8 cellular contexts compared by ENCODE assay signal in genomic region chr3:182980204-182981037, GRCh38. TPM values are rescaled to one million over a fixed set of nuclear protein-coding genes. Genes with fewer than 3 reads are reported as not detected.
A peak's percentile ranks its signal among the peaks of the same experiment; 100 is the strongest.
DNase-seq lines count a peak whose midpoint lies in the region; FAIRE-seq and TF ChIP-seq lines count a peak whose summit lies in the region.

DCUN1D1 (minus strand) TSS chr3:182980538; CDS start chr3:182980489, 49 bp downstream.

- H2AK5ac ChIP-seq in H9 (ENCODE audit: insufficient read length, low read length): no peak within 1 kb of the TSS

- H4K8ac ChIP-seq in H9 (replicated peaks; ENCODE audit: insufficient read length, low read depth, low read length): no peak within 1 kb of the TSS

- H3K4me1 Mint-ChIP-seq in H9: peaks cover 25 to 33% of the 10 kb centered on the region in 2 experiments

- H2BK120ac ChIP-seq in H9 (ENCODE audit: low read depth, low read length, poor library complexity, severe bottlenecking): no peak within 1 kb of the TSS

- peaks cover 15% of the 10 kb centered on the region; the same call in 1 of the 2 replicates for H3K79me2 ChIP-seq in H9 (ENCODE audit: insufficient read depth, low read length)

- no peak within 1 kb of the TSS for H2BK5ac ChIP-seq in H9 (ENCODE audit: insufficient read length, low read length)

- no peaks in the 10 kb centered on the region for H3K23me2 ChIP-seq in H9 (ENCODE audit: insufficient read length, low read depth, low read length, poor library complexity, severe bottlenecking)

- peak within 1 kb of the TSS; percentile 81 for H3K9ac ChIP-seq in H9 (ENCODE audit: extremely low read depth, insufficient read length, low read length)

- H4K91ac ChIP-seq in H9 (ENCODE audit: insufficient read length, low read depth, low read length): no peak within 1 kb of the TSS

- no peaks in the 10 kb centered on the region for H3K9me3 Mint-ChIP-seq in H9

- peak; percentile 49 for DNase-seq in GF-D8 (lab: John Stamatoyannopoulos, UW)
- DNase-seq in H9: peak; percentile 86
- peak; percentile 93 for DNase-seq in MG63
- DNase-seq in SK-N-DZ (ENCODE audit: low spot score): peak; percentile 86
- peak; percentile 91 for DNase-seq in activated naive CD4-positive, alpha-beta T cell treated with Interleukin-2 at 50 U/mL for 16 hours
- DNase-seq in frontal cortex (ENCODE audit: low spot score in 2 of 2): peak; percentile 88 to 91

- no peaks in the 10 kb centered on the region for H3K79me1 ChIP-seq in H9 (ENCODE audit: insufficient read depth, low read depth, low read length, poor library complexity, severe bottlenecking)

- no peaks in the 10 kb centered on the region for H3K36me3 Mint-ChIP-seq in H9 (ENCODE audit: insufficient read depth in 1 of 3, low read depth in 3 of 3)

- no peak within 1 kb of the TSS for H2BK12ac ChIP-seq in H9 (ENCODE audit: insufficient read length, low read depth, low read length)

- peak within 1 kb of the TSS; percentile 65 for H3K4me2 ChIP-seq in H9 (ENCODE audit: insufficient read depth, insufficient read length, low read length)

- H3K4me1 ChIP-seq in H9 (ENCODE audit: insufficient read depth, low read length): peaks cover 4% of the 10 kb centered on the region; the same call in 1 of the 2 replicates
- H3K4me1 ChIP-seq in neutrophil (ENCODE audit: control insufficient read depth in 1 of 2, insufficient read depth in 1 of 2, low read depth in 1 of 2, low read length in 1 of 2): peaks cover 18% of the 10 kb centered on the region in 2 experiments

- no peak within 1 kb of the TSS for H4K5ac ChIP-seq in H9 (ENCODE audit: insufficient read length, low read depth, low read length)

- no peak within 1 kb of the TSS for H3K27ac ChIP-seq in H9 (ENCODE audit: insufficient read length, low read depth, low read length)
- H3K27ac ChIP-seq in neutrophil: peak within 1 kb of the TSS; percentile 93

- H3K18ac ChIP-seq in H9 (ENCODE audit: insufficient read length, low read depth, low read length): peak within 1 kb of the TSS; percentile 70

- H3K9me3 ChIP-seq in H9 (ENCODE audit: control insufficient read depth, low read depth, low read length) (no peaks in the 10 kb centered on the region), MG63 (no peaks in the 10 kb centered on the region), neutrophil (no peaks in the 10 kb centered on the region)

- peak within 1 kb of the TSS; percentile 74 for H3K14ac ChIP-seq in H9 (ENCODE audit: insufficient read depth, low read length)

- H3K36me3 ChIP-seq in MG63 (no peaks in the 10 kb centered on the region), neutrophil (no peaks in the 10 kb centered on the region)

- no peak within 1 kb of the TSS for H2AFZ ChIP-seq in H9 (ENCODE audit: low read length)

- no peak within 1 kb of the TSS for H3K23ac ChIP-seq in H9 (ENCODE audit: insufficient read length, low read depth, low read length)

- H3K4ac ChIP-seq in H9 (ENCODE audit: low read depth, low read length): no peak within 1 kb of the TSS

- peak within 1 kb of the TSS; percentile 56 to 96 (median 63) for H3K27ac Mint-ChIP-seq in H9

- no peak within 1 kb of the TSS for H2BK15ac ChIP-seq in H9 (ENCODE audit: low read depth, low read length)

- no peak within 1 kb of the TSS for H3T11ph ChIP-seq in H9 (ENCODE audit: low read length)

- H3K4me3 ChIP-seq in MG63 (peak within 1 kb of the TSS; percentile 91), neutrophil (ENCODE audit: low read depth in 1 of 2, low read length in 1 of 2) (peak within 1 kb of the TSS; percentile 87 to 92)

- no peaks in the 10 kb centered on the region for H3K27me3 Mint-ChIP-seq in H9 (ENCODE audit: low read depth)

- no peak within 1 kb of the TSS for H2BK20ac ChIP-seq in H9 (ENCODE audit: low read depth, low read length, poor library complexity, severe bottlenecking)

- H4K20me1 ChIP-seq in H9 (ENCODE audit: control insufficient read depth, insufficient read depth, insufficient read length): no peaks in the 10 kb centered on the region

- H3K4me3 Mint-ChIP-seq in H9: peak within 1 kb of the TSS; percentile 92 to 94

- TF ChIP-seq CTCF in H9 (conservative IDR thresholded peaks at IDR 0.05) (no peak), neutrophil (IDR thresholded peaks at IDR 0.05) (peak; percentile 16), subcutaneous adipose tissue (IDR thresholded peaks at IDR 0.05; ENCODE audit: low read depth) (no peak)

- no peak within 1 kb of the TSS for H3K56ac ChIP-seq in H9 (ENCODE audit: insufficient read length, low read depth, low read length)

- H3K27me3 ChIP-seq in H9 (ENCODE audit: insufficient read depth, low read length) (no peaks in the 10 kb centered on the region), MG63 (no peaks in the 10 kb centered on the region), neutrophil (no peaks in the 10 kb centered on the region)

- no peak for FAIRE-seq in frontal cortex (lab: Jason Lieb, UNC)

- no CpG with 5 or more reads among the region's 106 CpGs for WGBS in H9 (ENCODE audit: extremely low coverage, insufficient read length, low lambda C conversion rate)

RNA-seq across cellular contexts. Expression of gene DCUN1D1, which starts in this region (rescaled TPM):
- total RNA-seq in H9 (2021) (68.5 and 71.7 TPM in 2 replicates), frontal cortex (60.3 TPM), subcutaneous adipose tissue (10 to 100 TPM; 31.1 to 57.7 (median 43.4) TPM)
- total RNA-seq in MG63 (2014; rRNA removed; shearing (Covaris generic); ENCODE audit: low replicate concordance): 7.0 and 8.6 TPM in 2 replicates
- 22.6 and 23.0 TPM in 2 replicates for polyA plus RNA-seq in SK-N-DZ (2014; cell fraction: cytosol; rRNA removed)
- polyA plus RNA-seq in SK-N-DZ (2014; cell fraction: nucleus; rRNA removed): 12.9 and 18.9 TPM in 2 replicates
